8 cellular contexts compared by ENCODE assay signal in the genomic region with DNA sequence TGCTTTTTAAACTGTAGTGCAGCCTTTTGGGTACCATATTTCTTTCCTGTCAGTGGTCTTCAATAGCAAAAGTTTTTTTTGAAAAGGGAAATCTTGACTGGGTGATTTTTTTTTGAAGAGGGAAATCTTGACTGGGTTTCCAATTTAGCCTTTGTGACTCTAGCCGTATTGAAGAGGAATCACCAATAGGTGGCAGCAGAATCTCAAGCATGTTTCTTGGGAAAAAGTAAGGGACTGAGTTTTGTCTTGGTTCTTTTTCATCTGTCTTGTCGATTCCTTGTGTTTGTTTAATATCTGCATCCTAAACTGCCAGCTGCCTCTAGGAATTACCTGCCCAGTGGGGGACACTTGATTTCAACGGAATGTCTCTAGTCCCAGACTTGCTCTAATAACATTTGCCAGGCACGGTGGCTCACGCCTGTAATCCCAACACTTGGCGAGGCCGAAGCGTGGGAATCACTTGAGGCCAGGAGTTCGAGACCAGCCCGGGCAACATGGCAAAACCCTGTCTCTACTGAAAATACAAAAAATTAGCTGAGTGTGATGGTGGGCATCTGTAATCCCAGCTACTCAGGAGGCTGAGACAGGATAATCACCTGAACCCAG.
DNase-seq lines count a peak whose midpoint lies in the region; ATAC-seq, FAIRE-seq and TF ChIP-seq lines count a peak whose summit lies in the region.

No MANE protein-coding gene starts in this region.

- in situ Hi-C loops in transverse colon (cut with MboI; ENCODE audit: low pct_ligation_motif_present in 1 of 4, low pct_unique_long_range_greater_than_20kb in 1 of 4, low sequenced_read_pairs in 3 of 4), result no loop called here

- TF ChIP-seq CTCF in AG04450 (IDR thresholded peaks at IDR 0.05; ENCODE audit: low read depth, low read length) (peak; percentile 85), keratinocyte (optimal IDR thresholded peaks at IDR 0.05 in 1 of 3, IDR thresholded peaks at IDR 0.05 in 1 of 3, conservative IDR thresholded peaks at IDR 0.05 in 1 of 3; ENCODE audit: extremely low read depth in 1 of 3, insufficient read depth in 2 of 3, low read length in 3 of 3) (peak; percentile 29 to 58 (median 51)), transverse colon (IDR thresholded peaks at IDR 0.05) (peak; percentile 56 to 83 (median 66))

- ATAC-seq in HG03571 (IDR thresholded peaks at IDR 0.05; ENCODE audit: unreplicated experiment), result no peak
- ATAC-seq in esophagus mucosa, result no peak

- no peaks in the 10 kb centered on the region for H3K79me2 ChIP-seq in keratinocyte (ENCODE audit: control insufficient read depth, insufficient read depth, low read length)

- no peaks in the 10 kb centered on the region for H3K27me3 ChIP-seq in AG04450 (ENCODE audit: control insufficient read depth, insufficient read depth, low read length)
- H3K27me3 ChIP-seq in keratinocyte (ENCODE audit: control insufficient read depth, extremely low read depth, insufficient read depth, low read length), result no peaks in the 10 kb centered on the region
- no peaks in the 10 kb centered on the region for H3K27me3 ChIP-seq in transverse colon

- H3K9me3 ChIP-seq in AG04450 (ENCODE audit: control insufficient read depth, insufficient read depth, low read length) (no peaks in the 10 kb centered on the region), keratinocyte (ENCODE audit: control insufficient read depth, low read depth, low read length) (no peaks in the 10 kb centered on the region), transverse colon (no peaks in the 10 kb centered on the region)

- DNase-seq in AG04450 (ENCODE audit: low read depth, low spot score) (no peak), ELR (ENCODE audit: low read depth) (peak; percentile 65), NCI-H1417 treated with DMSO at 0.1 percent for 48 hours (lab: John Stamatoyannopoulos, UW) (peak; percentile 1), amniotic epithelial cell (ENCODE audit: low read depth) (peak; percentile 50), keratinocyte (ENCODE audit: low read depth, low spot score) (no peak), transverse colon (no peak)

- H3K36me3 ChIP-seq in keratinocyte (ENCODE audit: control insufficient read depth in 2 of 2, extremely low read depth in 1 of 2, insufficient read depth in 2 of 2, low read length in 2 of 2), result peaks cover 45 to 50% of the 10 kb centered on the region in 2 experiments
- H3K36me3 ChIP-seq in transverse colon, result peaks cover 0 to 54% (median 23%) of the 10 kb centered on the region in 4 donors

- no peaks in the 10 kb centered on the region for H3K9me1 ChIP-seq in keratinocyte (ENCODE audit: control insufficient read depth, extremely low read depth, insufficient read depth, low read length)

- TF ChIP-seq EP300 in transverse colon (IDR thresholded peaks at IDR 0.05; ENCODE audit: low read depth), result no peak

- CTCF ChIA-PET in AG04450 (lab: Charles Lee), result interaction anchor here (0.6 to 10.5 kb wide), 15 partner anchors 9 to 261 kb away, joined by 3 to 201 read pairs (median 6); a partner anchor contains a TSS

- 54 to 69% methylated on average over 4 to 10 of the region's 10 CpGs for WGBS in transverse colon (ENCODE audit: low coverage in 1 of 2), 2 donors

- H3K4me1 ChIP-seq in keratinocyte (ENCODE audit: control insufficient read depth, extremely low read depth, insufficient read depth, low read length) (no peaks in the 10 kb centered on the region), transverse colon (peaks cover 0 to 16% (median 5%) of the 10 kb centered on the region in 4 donors)

- POLR2A ChIA-PET in AG04450 (lab: Yijun Ruan, JAX), result interaction anchor here (2.9 kb wide), 1 partner anchor 42 kb away, joined by 9 read pairs; no protein-coding TSS in a partner anchor

- no peak overlapping the region for H3K9ac ChIP-seq in keratinocyte (ENCODE audit: control insufficient read depth, extremely low read depth, insufficient read depth, low read length)

- dilution Hi-C loops in keratinocyte (cut with MboI; ENCODE audit: extremely low pct_ligation_motif_present, low sequenced_read_pairs), result no loop called here

- H2AFZ ChIP-seq in keratinocyte (ENCODE audit: control insufficient read depth, low read length), result no peak overlapping the region

- no peaks in the 10 kb centered on the region for H4K20me1 ChIP-seq in keratinocyte (ENCODE audit: control insufficient read depth, extremely low read depth, insufficient read depth, low read length)

- no peak overlapping the region for H3K4me2 ChIP-seq in keratinocyte (ENCODE audit: control insufficient read depth, extremely low read depth, insufficient read depth, low read depth, low read length)

- H3K4me3 ChIP-seq in AG04450 (ENCODE audit: low read depth, low read length) (no peak overlapping the region), keratinocyte (ENCODE audit: control insufficient read depth in 2 of 3, extremely low read depth in 1 of 3, insufficient read depth in 2 of 3, low read depth in 1 of 3, low read length in 3 of 3) (no peak overlapping the region), transverse colon (no peak overlapping the region)

- FAIRE-seq in keratinocyte (lab: Jason Lieb, UNC), result peak; percentile 63

- intact Hi-C loops in transverse colon (cut with DNase I; ENCODE audit: low total_unique reads), result loop anchor here (1.0 kb wide), 1 partner anchor 42 kb away; no protein-coding TSS in a partner anchor

- no peak overlapping the region for H3K27ac ChIP-seq in AG04450 (ENCODE audit: low read depth, low read length)
- no peak overlapping the region for H3K27ac ChIP-seq in keratinocyte (ENCODE audit: control insufficient read depth, insufficient read depth, low read length)
- H3K27ac ChIP-seq in transverse colon, result peak overlapping the region in 1 of 4 donors; percentile 16

- TF ChIP-seq POLR2A in transverse colon (IDR thresholded peaks at IDR 0.05), result no peak

Comparison
In these comparisons a context has a peak if more than half of its experiments do, and no peak if none do; other contexts are left out.
1. DNase-seq: peak in ELR (single experiment), NCI-H1417 treated with DMSO at 0.1 percent for 48 hours (single experiment) and amniotic epithelial cell (single experiment); none in AG04450 (single experiment), keratinocyte (single experiment) and transverse colon (single experiment).
2. Peak in every context shown above with its lines, with median percentiles within 50 percentile points of each other: CTCF ChIP-seq.